Comparison of ENCODE assay signal across 8 cellular contexts in the genomic region with DNA sequence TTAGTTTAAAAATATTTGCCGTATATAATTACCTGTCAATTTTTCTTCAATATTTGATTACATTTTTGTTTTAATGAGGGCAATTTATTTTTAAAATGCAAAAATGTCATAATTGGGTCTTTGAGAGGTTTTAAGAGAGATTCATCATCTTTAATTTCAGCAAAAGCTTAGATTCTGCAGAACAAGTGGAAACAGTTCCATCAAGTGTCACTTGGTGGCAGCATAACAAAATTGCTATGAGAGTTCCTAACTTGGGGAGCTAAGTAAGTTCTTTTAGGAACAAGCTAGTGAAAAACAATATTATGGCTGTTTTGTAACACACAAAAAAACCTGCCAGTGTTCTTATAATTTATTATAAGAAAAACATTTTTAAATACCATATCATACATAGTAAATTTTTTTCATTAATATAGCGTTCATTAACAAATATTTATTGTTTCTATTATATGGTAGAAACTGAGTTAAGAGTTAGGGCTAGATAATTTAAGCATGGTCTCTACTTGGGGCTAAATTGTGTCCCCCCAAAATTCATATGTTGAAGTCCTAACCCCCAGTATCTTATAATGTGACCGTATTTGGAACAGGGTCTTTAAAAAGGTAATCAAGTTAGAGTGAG.
DNase-seq lines count a peak whose midpoint lies in the region; ATAC-seq and TF ChIP-seq lines count a peak whose summit lies in the region.

No MANE protein-coding gene starts in this region.

- no peak overlapping the region for H3K4me3 ChIP-seq in retinal pigment epithelial cell (ENCODE audit: low read length)

- peak; percentile 21 for DNase-seq in NCI-H510A treated with DMSO at 0.1 percent for 48 hours (lab: John Stamatoyannopoulos, UW)
- DNase-seq in NCI-H510A (lab: John Stamatoyannopoulos, UW), result no peak
- DNase-seq in SHP77 (lab: John Stamatoyannopoulos, UW), result peak; percentile 22 to 33
- DNase-seq in fibroblast of peridontal ligament (ENCODE audit: extremely low read depth), result peak; percentile 88
- DNase-seq in retinal pigment epithelial cell (ENCODE audit: low read depth), result no peak
- no peak for DNase-seq in stimulated activated CD4-positive, alpha-beta T cell treated with anti-CD3 and anti-CD28 coated beads, Interleukin-2, amount 100 ng/mL, for 24 hours

- TF ChIP-seq CTCF in retinal pigment epithelial cell (conservative IDR thresholded peaks at IDR 0.05; ENCODE audit: low read depth, low read length), result peak; percentile 83

- ATAC-seq in HG03354 (IDR thresholded peaks at IDR 0.05; ENCODE audit: poor library complexity, severe bottlenecking, unreplicated experiment), result peak; percentile 64
- ATAC-seq in GM21717 (IDR thresholded peaks at IDR 0.05; ENCODE audit: unreplicated experiment), result no peak

Comparison
In these comparisons a context has a peak if more than half of its experiments do, and no peak if none do; other contexts are left out.
1. DNase-seq: peak in NCI-H510A treated with DMSO at 0.1 percent for 48 hours (single experiment), SHP77 (2 of 2) and fibroblast of peridontal ligament (single experiment); none in NCI-H510A (single experiment), retinal pigment epithelial cell (single experiment) and stimulated activated CD4-positive, alpha-beta T cell treated with anti-CD3 and anti-CD28 coated beads, Interleukin-2, amount 100 ng/mL, for 24 hours (0 of 2).